Comparison of ENCODE assay signal across 1 cellular context in genomic region chr3:126732281-126733060, GRCh38.
TF ChIP-seq lines count a peak whose summit lies in the region.

No MANE protein-coding gene starts in this region.

TF ChIP-seq in GM23338, 12 proteins besides CTCF, POLR2A, EP300 and RAD21 (continued from another document):
- no peak for TF ChIP-seq ZNF462 (CRISPR knock-in tag; IDR thresholded peaks at IDR 0.05)
- no peak for TF ChIP-seq ZNF331 (CRISPR knock-in tag; IDR thresholded peaks at IDR 0.05; ENCODE audit: low read depth)
- TF ChIP-seq EZH2phosphoT487 (IDR thresholded peaks at IDR 0.05; ENCODE audit: unreplicated experiment), result no peak
- no peak for TF ChIP-seq POLR2AphosphoS5 (IDR thresholded peaks at IDR 0.05; ENCODE audit: low read depth)
- no peak for TF ChIP-seq REST (IDR thresholded peaks at IDR 0.05; ENCODE audit: unreplicated experiment)
- TF ChIP-seq EZH2 (IDR thresholded peaks at IDR 0.05; ENCODE audit: low read depth, unreplicated experiment), result no peak
